10 cellular contexts compared by ENCODE assay signal in the genomic region with DNA sequence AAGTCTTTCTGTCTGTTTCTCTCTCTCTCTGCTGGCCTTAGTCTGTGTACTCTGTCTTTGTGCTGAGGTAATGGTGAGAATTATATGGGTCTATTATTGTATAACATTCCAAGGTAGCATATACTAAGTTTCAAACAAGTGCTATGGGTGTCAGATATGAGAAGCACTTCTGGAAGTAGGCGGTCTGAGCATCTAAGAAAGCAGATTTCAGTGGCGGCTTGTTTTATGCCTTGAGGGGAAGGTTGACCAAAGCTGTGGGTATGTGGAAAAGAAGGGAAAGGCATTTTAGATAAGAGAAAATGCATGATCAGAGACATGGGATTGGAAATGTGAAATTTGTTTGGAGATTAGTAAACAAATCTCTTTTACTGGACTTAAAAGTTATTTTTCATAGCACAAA.
"Had no signal": no experiment of that assay in that cellular context is flagged by ENCODE, and none has a peak within 500 bp of the region (broad histone marks: within the 10 kb centered on the region; RNA-seq: fewer than 3 reads in every experiment).

No MANE protein-coding gene starts in this region.

- H2AFZ ChIP-seq: GM23248 had no signal

- H3K27ac Mint-ChIP-seq: HFFc6, IgD-negative memory B cell had no signal

- H3K27me3 Mint-ChIP-seq: IgD-negative memory B cell had no signal

- H3K9me3 ChIP-seq: HAP-1 had no signal

- H3K36me3 Mint-ChIP-seq: IgD-negative memory B cell had no signal

- H3K9me3 Mint-ChIP-seq: HFFc6, IgD-negative memory B cell had no signal

- DNase-seq: GM23248, GOT3, H7, HFFc6, KBM-7 had no signal

- ATAC-seq: HCT116, HepG2 had no signal

- H3K9ac ChIP-seq: GM23248 had no signal

- H3K4me3 Mint-ChIP-seq: HFFc6, IgD-negative memory B cell had no signal

- H3K27ac ChIP-seq: GM23248, HL-60 had no signal

- H3K4me3 ChIP-seq: GM23248, HAP-1 had no signal

- FAIRE-seq: HepG2 had no signal

- H3K36me3 ChIP-seq: HAP-1 had no signal
